ENCODE assay signal across 23 cellular contexts in the genomic region with DNA sequence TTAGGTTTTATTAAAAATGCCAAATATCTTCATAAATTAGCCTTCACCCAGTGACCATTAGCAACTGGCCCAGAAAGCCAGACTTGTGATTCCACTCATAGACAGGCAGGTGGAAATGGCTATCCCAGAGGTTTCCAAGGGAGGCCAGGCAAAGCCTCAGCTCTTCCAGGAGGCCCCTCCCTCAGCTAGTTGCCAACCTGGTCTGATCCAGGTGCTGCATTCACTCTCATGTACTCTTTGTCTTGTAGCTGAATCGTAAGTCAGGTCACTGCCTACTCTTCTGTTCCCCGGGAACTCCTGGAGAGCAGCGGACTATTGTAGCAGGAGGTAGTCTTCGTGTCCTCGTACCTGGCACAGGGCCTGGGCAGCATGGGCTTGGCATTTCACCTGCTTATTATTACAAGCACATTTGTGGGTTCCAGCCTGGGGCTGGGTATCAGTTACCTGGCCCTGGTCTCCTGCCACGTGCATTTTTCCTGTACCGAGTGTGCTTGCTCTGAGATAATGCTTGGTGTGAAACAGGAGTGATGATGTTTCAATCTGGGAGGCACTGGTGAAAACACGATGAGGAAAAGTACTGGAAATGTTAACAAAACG.
DNase-seq lines count a peak whose midpoint lies in the region; ATAC-seq, FAIRE-seq and TF ChIP-seq lines count a peak whose summit lies in the region.
"Had no signal": no experiment of that assay in that cellular context is flagged by ENCODE, and none has a peak within 500 bp of the region (broad histone marks: within the 10 kb centered on the region; RNA-seq: fewer than 3 reads in every experiment).

No MANE protein-coding gene starts in this region.

- peak; percentile 5 for FAIRE-seq in GM12891 (lab: Jason Lieb, UNC)
- FAIRE-seq: kidney had no signal

- H3K27ac ChIP-seq in C4-2B: peak overlapping the region; percentile 6; the same call in 1 of the 2 replicates
- H3K27ac ChIP-seq: BLaER1 treated with 17β-estradiol and CSF1 and Interleukin-3, amounts not matched to agents 10 nM and 100 nM; HL-60; ovary; Peyer's patch; SJCRH30; WERI-Rb-1 had no signal

- DNase-seq in GM12891 (ENCODE audit: insufficient read length, low spot score) (no peak), NCI-H510A treated with DMSO at 0.1 percent for 48 hours (lab: John Stamatoyannopoulos, UW) (peak; percentile 17), mesenteric fat pad (ENCODE audit: low spot score) (peak; percentile 79), NCI-H446 treated with DMSO at 0.1 percent for 48 hours (lab: John Stamatoyannopoulos, UW) (no peak), AG08395 (ENCODE audit: low spot score) (no peak)
- DNase-seq in NK-92 treated with Interleukin-12 subunit alpha and Interleukin-12 subunit beta, amount 100 ng/mL, for 24 hours (lab: John Stamatoyannopoulos, UW): no peak
- DNase-seq: activated CD4-positive, alpha-beta T cell treated with anti-CD3 and anti-CD28 coated beads, Interleukin-2, amount 10 ng/mL, durations not matched to agents 7 days and 5 days; amygdala; effector CD4-positive, alpha-beta T cell; kidney; NCI-H226; nephron progenitor cell; SJCRH30; stimulated activated CD4-positive, alpha-beta T cell treated with anti-CD3 and anti-CD28 coated beads, Interleukin-2, amount 100 ng/mL, for 48 hours; T1000; WERI-Rb-1 had no signal

- no peak for ATAC-seq in GM18498 (IDR thresholded peaks at IDR 0.05; ENCODE audit: unreplicated experiment)
- ATAC-seq: GM23338 had no signal

- TF ChIP-seq CTCF in C4-2B (conservative IDR thresholded peaks at IDR 0.05): no peak

- no peak for TF ChIP-seq POLR2A in GM12891 (IDR thresholded peaks at IDR 0.05; ENCODE audit: low read depth, low read length)

TF ChIP-seq in GM12891, 5 proteins besides CTCF, POLR2A, EP300 and RAD21:
- TF ChIP-seq SPI1 (IDR thresholded peaks at IDR 0.05; ENCODE audit: low read depth, low read length): no peak
- TF ChIP-seq POU2F2 (IDR thresholded peaks at IDR 0.05; ENCODE audit: low read depth, low read length): no peak
- TF ChIP-seq TAF1 (IDR thresholded peaks at IDR 0.05; ENCODE audit: low read depth, low read length): no peak
- no peak for TF ChIP-seq PAX5 (IDR thresholded peaks at IDR 0.05; ENCODE audit: insufficient read depth, low read length, severe bottlenecking)

Comparison
In these comparisons a context has a peak if more than half of its experiments do, and no peak if none do; other contexts are left out.
1. DNase-seq: peak in NCI-H510A treated with DMSO at 0.1 percent for 48 hours (single experiment) and mesenteric fat pad (single experiment); none in GM12891 (single experiment), NCI-H446 treated with DMSO at 0.1 percent for 48 hours (single experiment), AG08395 (single experiment) and NK-92 treated with Interleukin-12 subunit alpha and Interleukin-12 subunit beta, amount 100 ng/mL, for 24 hours (single experiment).